Comparison of ENCODE assay signal across 1 cellular context in the genomic region with DNA sequence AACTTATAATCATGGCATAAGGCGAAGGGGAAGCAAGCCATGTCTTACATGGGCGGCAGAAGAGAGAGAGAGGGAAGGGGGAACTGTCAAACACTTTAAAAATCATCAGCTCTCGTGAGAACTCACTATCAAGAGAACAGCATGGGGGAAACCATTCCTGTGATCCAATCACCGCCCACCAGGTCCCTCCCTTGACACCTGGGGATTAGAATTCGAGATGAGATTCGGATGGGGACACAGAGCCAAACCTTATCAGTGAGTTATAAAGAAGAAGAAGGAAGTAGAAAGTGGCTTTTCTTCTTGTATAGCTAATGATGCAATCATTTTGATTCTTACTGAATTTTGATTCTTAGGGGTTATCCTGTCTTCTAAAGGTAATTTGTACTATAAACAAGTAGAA.
TF ChIP-seq lines count a peak whose summit lies in the region.

No MANE protein-coding gene starts in this region.

TF ChIP-seq in K562, 482 proteins besides CTCF, POLR2A, EP300 and RAD21 (continues in another document):
- TF ChIP-seq CEBPB (tag; IDR thresholded peaks at IDR 0.05) = peak; percentile 63
- no peak for TF ChIP-seq NR2F6 (CRISPR knock-in tag; IDR thresholded peaks at IDR 0.05)
- TF ChIP-seq, protein P1, sequence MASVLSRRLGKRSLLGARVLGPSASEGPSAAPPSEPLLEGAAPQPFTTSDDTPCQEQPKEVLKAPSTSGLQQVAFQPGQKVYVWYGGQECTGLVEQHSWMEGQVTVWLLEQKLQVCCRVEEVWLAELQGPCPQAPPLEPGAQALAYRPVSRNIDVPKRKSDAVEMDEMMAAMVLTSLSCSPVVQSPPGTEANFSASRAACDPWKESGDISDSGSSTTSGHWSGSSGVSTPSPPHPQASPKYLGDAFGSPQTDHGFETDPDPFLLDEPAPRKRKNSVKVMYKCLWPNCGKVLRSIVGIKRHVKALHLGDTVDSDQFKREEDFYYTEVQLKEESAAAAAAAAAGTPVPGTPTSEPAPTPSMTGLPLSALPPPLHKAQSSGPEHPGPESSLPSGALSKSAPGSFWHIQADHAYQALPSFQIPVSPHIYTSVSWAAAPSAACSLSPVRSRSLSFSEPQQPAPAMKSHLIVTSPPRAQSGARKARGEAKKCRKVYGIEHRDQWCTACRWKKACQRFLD (CRISPR knock-in tag; IDR thresholded peaks at IDR 0.05) = no peak
- no peak for TF ChIP-seq CXXC5 (CRISPR knock-in tag; IDR thresholded peaks at IDR 0.05)
- no peak for TF ChIP-seq SMC3 (conservative IDR thresholded peaks at IDR 0.05; ENCODE audit: insufficient read depth, low read depth, low read length)
- TF ChIP-seq MIER1 (IDR thresholded peaks at IDR 0.05; ENCODE audit: low read depth) = no peak
- TF ChIP-seq TCF3 (CRISPR knock-in tag; IDR thresholded peaks at IDR 0.05) = peak; percentile 63
- TF ChIP-seq CHD2 (IDR thresholded peaks at IDR 0.05; ENCODE audit: low read depth, low read length) = peak; percentile 41
- TF ChIP-seq ZNF431 (CRISPR knock-in tag; IDR thresholded peaks at IDR 0.05) = peak; percentile 92
- TF ChIP-seq, protein P2, sequence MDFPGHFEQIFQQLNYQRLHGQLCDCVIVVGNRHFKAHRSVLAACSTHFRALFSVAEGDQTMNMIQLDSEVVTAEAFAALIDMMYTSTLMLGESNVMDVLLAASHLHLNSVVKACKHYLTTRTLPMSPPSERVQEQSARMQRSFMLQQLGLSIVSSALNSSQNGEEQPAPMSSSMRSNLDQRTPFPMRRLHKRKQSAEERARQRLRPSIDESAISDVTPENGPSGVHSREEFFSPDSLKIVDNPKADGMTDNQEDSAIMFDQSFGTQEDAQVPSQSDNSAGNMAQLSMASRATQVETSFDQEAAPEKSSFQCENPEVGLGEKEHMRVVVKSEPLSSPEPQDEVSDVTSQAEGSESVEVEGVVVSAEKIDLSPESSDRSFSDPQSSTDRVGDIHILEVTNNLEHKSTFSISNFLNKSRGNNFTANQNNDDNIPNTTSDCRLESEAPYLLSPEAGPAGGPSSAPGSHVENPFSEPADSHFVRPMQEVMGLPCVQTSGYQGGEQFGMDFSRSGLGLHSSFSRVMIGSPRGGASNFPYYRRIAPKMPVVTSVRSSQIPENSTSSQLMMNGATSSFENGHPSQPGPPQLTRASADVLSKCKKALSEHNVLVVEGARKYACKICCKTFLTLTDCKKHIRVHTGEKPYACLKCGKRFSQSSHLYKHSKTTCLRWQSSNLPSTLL (IDR thresholded peaks at IDR 0.05) = no peak
- no peak for TF ChIP-seq RBM39 (optimal IDR thresholded peaks at IDR 0.05; ENCODE audit: low read depth, low read length)
- no peak for TF ChIP-seq E2F8 (IDR thresholded peaks at IDR 0.05; ENCODE audit: low read depth, partially characterized antibody)
- TF ChIP-seq ZNF24 (IDR thresholded peaks at IDR 0.05) = no peak
- no peak for TF ChIP-seq NUFIP1 (IDR thresholded peaks at IDR 0.05; ENCODE audit: partially characterized antibody)
- TF ChIP-seq NBN (IDR thresholded peaks at IDR 0.05; ENCODE audit: low read depth) = no peak
- TF ChIP-seq PRDM10 (IDR thresholded peaks at IDR 0.05; ENCODE audit: partially characterized antibody) = no peak
- no peak for TF ChIP-seq ZNF785 (CRISPR knock-in tag; IDR thresholded peaks at IDR 0.05)
- TF ChIP-seq FOXK2 (conservative IDR thresholded peaks at IDR 0.05 in 1 of 2, IDR thresholded peaks at IDR 0.05 in 1 of 2; ENCODE audit: low read depth in 2 of 2) = no peak
- TF ChIP-seq ILK (tag; IDR thresholded peaks at IDR 0.05; ENCODE audit: borderline replicate concordance, low read depth) = no peak
- no peak for TF ChIP-seq ZNF217 (CRISPR knock-in tag; IDR thresholded peaks at IDR 0.05)
- TF ChIP-seq CHD4 (IDR thresholded peaks at IDR 0.05; ENCODE audit: insufficient read depth, insufficient replicate concordance, low read depth, low read length, poor library complexity, severe bottlenecking) = no peak
- TF ChIP-seq, protein P3, sequence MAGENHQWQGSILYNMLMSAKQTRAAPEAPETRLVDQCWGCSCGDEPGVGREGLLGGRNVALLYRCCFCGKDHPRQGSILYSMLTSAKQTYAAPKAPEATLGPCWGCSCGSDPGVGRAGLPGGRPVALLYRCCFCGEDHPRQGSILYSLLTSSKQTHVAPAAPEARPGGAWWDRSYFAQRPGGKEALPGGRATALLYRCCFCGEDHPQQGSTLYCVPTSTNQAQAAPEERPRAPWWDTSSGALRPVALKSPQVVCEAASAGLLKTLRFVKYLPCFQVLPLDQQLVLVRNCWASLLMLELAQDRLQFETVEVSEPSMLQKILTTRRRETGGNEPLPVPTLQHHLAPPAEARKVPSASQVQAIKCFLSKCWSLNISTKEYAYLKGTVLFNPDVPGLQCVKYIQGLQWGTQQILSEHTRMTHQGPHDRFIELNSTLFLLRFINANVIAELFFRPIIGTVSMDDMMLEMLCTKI (IDR thresholded peaks at IDR 0.05; ENCODE audit: partially characterized antibody) = no peak
- no peak for TF ChIP-seq TEAD4 (IDR thresholded peaks at IDR 0.05; ENCODE audit: low read length)
- TF ChIP-seq TEAD4 (CRISPR knock-in tag; IDR thresholded peaks at IDR 0.05; ENCODE audit: borderline replicate concordance) = no peak
- TF ChIP-seq POLR2G (IDR thresholded peaks at IDR 0.05; ENCODE audit: low read depth, low read length) = no peak
- TF ChIP-seq PHB2 (IDR thresholded peaks at IDR 0.05; ENCODE audit: low read depth) = no peak
- no peak for TF ChIP-seq HMGN3 (IDR thresholded peaks at IDR 0.05; ENCODE audit: borderline replicate concordance, extremely low read depth, insufficient read length, low read depth, low read length)
- no peak for TF ChIP-seq ZNF717 (CRISPR knock-in tag; IDR thresholded peaks at IDR 0.05)
- no peak for TF ChIP-seq ZNF140 (CRISPR knock-in tag; IDR thresholded peaks at IDR 0.05)
- peak; percentile 69; the same call in 1 of the 2 replicates for TF ChIP-seq CTBP1 (IDR thresholded peaks at IDR 0.05; ENCODE audit: borderline replicate concordance)
- TF ChIP-seq C11orf30 (IDR thresholded peaks at IDR 0.05; ENCODE audit: low read depth) = no peak
- TF ChIP-seq DLX4 (CRISPR knock-in tag; IDR thresholded peaks at IDR 0.05) = no peak
- TF ChIP-seq ZKSCAN1 (IDR thresholded peaks at IDR 0.05; ENCODE audit: low read depth, low read length) = no peak
- TF ChIP-seq ZSCAN29 (IDR thresholded peaks at IDR 0.05) = no peak
- TF ChIP-seq, protein P4, sequence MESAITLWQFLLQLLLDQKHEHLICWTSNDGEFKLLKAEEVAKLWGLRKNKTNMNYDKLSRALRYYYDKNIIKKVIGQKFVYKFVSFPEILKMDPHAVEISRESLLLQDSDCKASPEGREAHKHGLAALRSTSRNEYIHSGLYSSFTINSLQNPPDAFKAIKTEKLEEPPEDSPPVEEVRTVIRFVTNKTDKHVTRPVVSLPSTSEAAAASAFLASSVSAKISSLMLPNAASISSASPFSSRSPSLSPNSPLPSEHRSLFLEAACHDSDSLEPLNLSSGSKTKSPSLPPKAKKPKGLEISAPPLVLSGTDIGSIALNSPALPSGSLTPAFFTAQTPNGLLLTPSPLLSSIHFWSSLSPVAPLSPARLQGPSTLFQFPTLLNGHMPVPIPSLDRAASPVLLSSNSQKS (CRISPR knock-in tag; IDR thresholded peaks at IDR 0.05) = no peak
- no peak for TF ChIP-seq HMBOX1 (IDR thresholded peaks at IDR 0.05)
- TF ChIP-seq SUPT5H (IDR thresholded peaks at IDR 0.05) = no peak
- no peak for TF ChIP-seq HOXB6 (CRISPR knock-in tag; IDR thresholded peaks at IDR 0.05; ENCODE audit: borderline replicate concordance)
- peak; percentile 16; the same call in 1 of the 2 replicates for TF ChIP-seq ZNF583 (CRISPR knock-in tag; IDR thresholded peaks at IDR 0.05)
- TF ChIP-seq ZNF707 (CRISPR knock-in tag; conservative IDR thresholded peaks at IDR 0.05) = no peak
- no peak for TF ChIP-seq ZC3H8 (IDR thresholded peaks at IDR 0.05)
- TF ChIP-seq MAFG (tag; conservative IDR thresholded peaks at IDR 0.05) = no peak
- peak; percentile 49; the same call in 1 of the 2 replicates for TF ChIP-seq MYBL2 (IDR thresholded peaks at IDR 0.05; ENCODE audit: low read depth)
- TF ChIP-seq MYBL2 (CRISPR knock-in tag; IDR thresholded peaks at IDR 0.05; ENCODE audit: borderline replicate concordance) = no peak
- TF ChIP-seq PHF8 (IDR thresholded peaks at IDR 0.05; ENCODE audit: borderline replicate concordance, low read length) = no peak
- TF ChIP-seq TSC22D4 (tag; IDR thresholded peaks at IDR 0.05) = no peak
- peak; percentile 60; the same call in 1 of the 2 replicates for TF ChIP-seq ZSCAN32 (CRISPR knock-in tag; IDR thresholded peaks at IDR 0.05)
- TF ChIP-seq CREM (IDR thresholded peaks at IDR 0.05; ENCODE audit: low read depth) = no peak
- peak; percentile 31; the same call in 1 of the 2 replicates for TF ChIP-seq CBFA2T3 (IDR thresholded peaks at IDR 0.05)
